Comparison of ENCODE assay signal across 11 cellular contexts in genomic region chr1:235882816-235883215, GRCh38. TPM values are rescaled to one million over a fixed set of nuclear protein-coding genes. Genes with fewer than 3 reads are reported as not detected.
DNase-seq lines count a peak whose midpoint lies in the region; ATAC-seq, FAIRE-seq and TF ChIP-seq lines count a peak whose summit lies in the region.
"Had no signal": no experiment of that assay in that cellular context is flagged by ENCODE, and none has a peak within 500 bp of the region (broad histone marks: within the 10 kb centered on the region; RNA-seq: fewer than 3 reads in every experiment).

No MANE protein-coding gene starts in this region.

- H3K9me3 ChIP-seq in HepG2 (ENCODE audit: low read length) (no peaks in the 10 kb centered on the region), thyroid gland (no peaks in the 10 kb centered on the region)

- in situ Hi-C loops in astrocyte of the cerebellum (cut with HindIII; ENCODE audit: low sequenced_read_pairs) (no loop called here), HepG2 (cut with HindIII; ENCODE audit: extremely low pct_ligation_motif_present, low pct_unique_long_range_greater_than_20kb) (no loop called here)

- H3K4me3 ChIP-seq in astrocyte of the cerebellum (ENCODE audit: low read depth, low read length), result peak overlapping the region; percentile 4
- H3K4me3 ChIP-seq in HepG2 (replicated peaks in 1 of 3; ENCODE audit: insufficient read depth in 1 of 3, low read depth in 2 of 3, low read length in 3 of 3), result no peak overlapping the region
- H3K4me3 ChIP-seq in thyroid gland (replicated peaks in 1 of 3), result no peak overlapping the region

- no peak for TF ChIP-seq EP300 in HepG2 (IDR thresholded peaks at IDR 0.05; ENCODE audit: low read depth in 2 of 2, low read length in 2 of 2)
- TF ChIP-seq EP300 in HepG2 (CRISPR knock-in tag; IDR thresholded peaks at IDR 0.05; ENCODE audit: borderline replicate concordance), result no peak

- no peak for TF ChIP-seq POLR2A in HepG2 (IDR thresholded peaks at IDR 0.05; ENCODE audit: insufficient read depth in 1 of 2, low read depth in 2 of 2, low read length in 2 of 2)
- no peak for TF ChIP-seq POLR2A in thyroid gland (IDR thresholded peaks at IDR 0.05)

- intact Hi-C loops in activated CD4-positive, alpha-beta T cell treated with anti-CD3 and anti-CD28 coated beads for 36 hours (cut with DNase I, micrococcal nuclease), result no loop called here
- intact Hi-C loops in HepG2 (cut with micrococcal nuclease; ENCODE audit: unreplicated experiment) (no loop called here), thyroid gland (cut with DNase I) (no loop called here)

- no peak for ATAC-seq in activated CD4-positive, alpha-beta T cell treated with anti-CD3 and anti-CD28 coated beads for 36 hours
- ATAC-seq in HepG2 (peak; percentile 61), GM21576 (IDR thresholded peaks at IDR 0.05; ENCODE audit: unreplicated experiment) (no peak)

- no peaks in the 10 kb centered on the region for H4K20me1 ChIP-seq in HepG2 (ENCODE audit: insufficient read depth, low read length)

- no peaks in the 10 kb centered on the region for H3K9me3 Mint-ChIP-seq in activated CD4-positive, alpha-beta T cell treated with anti-CD3 and anti-CD28 coated beads for 36 hours (ENCODE audit: low read depth)
- H3K9me3 Mint-ChIP-seq: H9 had no signal

- H3K9ac ChIP-seq in HepG2 (ENCODE audit: insufficient read depth, low read depth, low read length), result no peak overlapping the region

- no peak overlapping the region for H3K4me2 ChIP-seq in HepG2 (ENCODE audit: low read depth, low read length)

- H3K27ac ChIP-seq in HepG2 (ENCODE audit: extremely low read length, insufficient read depth, low read length) (no peak overlapping the region), thyroid gland (peak overlapping the region; percentile 37 to 58 (median 43))
- H3K27ac ChIP-seq: HL-60 had no signal

- no peak for TF ChIP-seq RAD21 in HepG2 (CRISPR knock-in tag; IDR thresholded peaks at IDR 0.05)

- peak overlapping the region; percentile 24 for H3K27ac Mint-ChIP-seq in activated CD4-positive, alpha-beta T cell treated with anti-CD3 and anti-CD28 coated beads for 36 hours
- H3K27ac Mint-ChIP-seq: H9 had no signal

- H3K27me3 Mint-ChIP-seq in activated CD4-positive, alpha-beta T cell treated with anti-CD3 and anti-CD28 coated beads for 36 hours, result no peaks in the 10 kb centered on the region

- H2AFZ ChIP-seq in HepG2 (ENCODE audit: low read length), result no peak overlapping the region

- WGBS in HepG2 (ENCODE audit: low lambda C conversion rate), result 55% methylated on average over 6 of the region's 6 CpGs
- WGBS in thyroid gland, 2 donors, result 48 to 54% methylated on average over 6 of the region's 6 CpGs

- no peaks in the 10 kb centered on the region for H3K36me3 Mint-ChIP-seq in activated CD4-positive, alpha-beta T cell treated with anti-CD3 and anti-CD28 coated beads for 36 hours (ENCODE audit: low read depth)

- TF ChIP-seq CTCF in astrocyte of the cerebellum (IDR thresholded peaks at IDR 0.05; ENCODE audit: low read depth, low read length, missing control alignments) (no peak), HepG2 (CRISPR knock-in tag; IDR thresholded peaks at IDR 0.05) (no peak), thyroid gland (IDR thresholded peaks at IDR 0.05) (no peak)

- H3K27me3 ChIP-seq in HepG2 (ENCODE audit: control insufficient read depth in 1 of 2, insufficient read depth in 2 of 2, low read length in 2 of 2) (no peaks in the 10 kb centered on the region; a peak in 1 of 5 replicates), thyroid gland (no peaks in the 10 kb centered on the region)

- no TSS peak for BruUV-seq in HepG2 (replicated peaks; lab: Mats Ljungman, UMichigan)

- DNase-seq in activated CD4-positive, alpha-beta T cell treated with anti-CD3 and anti-CD28 coated beads for 36 hours, result no peak
- DNase-seq in activated CD4-positive, alpha-beta T cell treated with anti-CD3 and anti-CD28 coated beads, Interleukin-2, amount 50 U/mL, for 48 hours, result no peak
- no peak for DNase-seq in astrocyte of the cerebellum (ENCODE audit: low read depth)
- no peak for DNase-seq in HepG2 (ENCODE audit: low spot score)
- peak in 1 of 2 donors; percentile 12 for DNase-seq in thyroid gland
- no peak for DNase-seq in NCI-H748 (lab: John Stamatoyannopoulos, UW; ENCODE audit: unreplicated experiment)
- DNase-seq in stimulated activated CD4-positive, alpha-beta T cell treated with anti-CD3 and anti-CD28 coated beads, Interleukin-15, amount 100 ng/mL, for 24 hours, result no peak
- DNase-seq: effector CD4-positive, alpha-beta T cell; H9 had no signal

- H3K4me3 Mint-ChIP-seq in activated CD4-positive, alpha-beta T cell treated with anti-CD3 and anti-CD28 coated beads for 36 hours, result peak overlapping the region; percentile 40
- H3K4me3 Mint-ChIP-seq: H9 had no signal

- H3K79me2 ChIP-seq in HepG2 (ENCODE audit: insufficient read depth, low read length), result no peaks in the 10 kb centered on the region

- POLR2A ChIA-PET in activated CD4-positive, alpha-beta T cell treated with anti-CD3 and anti-CD28 coated beads for 36 hours (lab: Charles Lee), result interaction anchor here (1.0 kb wide), 1 partner anchor 25 kb away, joined by 3 read pairs; no protein-coding TSS in a partner anchor
- POLR2A ChIA-PET in HepG2 (lab: Yijun Ruan, JAX), result no interaction called here

- peaks cover 49% of the 10 kb centered on the region for H3K4me1 Mint-ChIP-seq in activated CD4-positive, alpha-beta T cell treated with anti-CD3 and anti-CD28 coated beads for 36 hours
- H3K4me1 Mint-ChIP-seq: H9 had no signal

- no peaks in the 10 kb centered on the region for H3K36me3 ChIP-seq in HepG2 (replicated peaks in 1 of 2; ENCODE audit: control insufficient read depth in 1 of 2, insufficient read depth in 2 of 2, low read length in 2 of 2)
- H3K36me3 ChIP-seq in thyroid gland, result no peaks in the 10 kb centered on the region

- CTCF ChIA-PET in activated CD4-positive, alpha-beta T cell treated with anti-CD3 and anti-CD28 coated beads for 36 hours (lab: Charles Lee), result interaction anchor here (1.2 to 1.8 kb wide), 2 partner anchors 10 to 25 kb away, joined by 4 to 5 read pairs; no protein-coding TSS in a partner anchor
- CTCF ChIA-PET in HepG2 (lab: Yijun Ruan, JAX; ENCODE audit: low intra/inter-chr PET ratio, low total read pairs), result no interaction called here

- no peak for FAIRE-seq in HepG2 (lab: Jason Lieb, UNC)

- H3K4me1 ChIP-seq in HepG2 (ENCODE audit: insufficient read depth, low read length) (peaks cover 8% of the 10 kb centered on the region; the same call in 1 of the 2 replicates), thyroid gland (peaks cover 10 to 12% of the 10 kb centered on the region in 2 donors)

TF ChIP-seq in HepG2, 621 proteins besides CTCF, POLR2A, EP300 and RAD21 (continues in another document):
- TF ChIP-seq PBX2 (CRISPR knock-in tag; IDR thresholded peaks at IDR 0.05), result no peak
- no peak for TF ChIP-seq MXD3 (CRISPR knock-in tag; IDR thresholded peaks at IDR 0.05)
- TF ChIP-seq SPEN (CRISPR knock-in tag; IDR thresholded peaks at IDR 0.05; ENCODE audit: low read depth), result no peak
- TF ChIP-seq ZNF30 (CRISPR knock-in tag; IDR thresholded peaks at IDR 0.05), result no peak
- no peak for TF ChIP-seq U2AF1 (optimal IDR thresholded peaks at IDR 0.05; ENCODE audit: low read depth, low read length)
- TF ChIP-seq ZBTB3 (CRISPR knock-in tag; IDR thresholded peaks at IDR 0.05; ENCODE audit: borderline replicate concordance, low read depth), result no peak
- no peak for TF ChIP-seq POLR2AphosphoS2 (IDR thresholded peaks at IDR 0.05; ENCODE audit: low read depth, low read length)
- TF ChIP-seq EHMT2 (IDR thresholded peaks at IDR 0.05; ENCODE audit: borderline replicate concordance, low read depth, low read length), result no peak
- TF ChIP-seq ZNF746 (CRISPR knock-in tag; IDR thresholded peaks at IDR 0.05), result no peak
- no peak for TF ChIP-seq ZNF329 (CRISPR knock-in tag; IDR thresholded peaks at IDR 0.05; ENCODE audit: low read depth)

RNA-seq across cellular contexts. Expression of gene LYST, which starts 16.1 kb away (rescaled TPM):
- 10 to 100 TPM; 28.1 to 32.3 TPM for total RNA-seq in activated CD4-positive, alpha-beta T cell treated with anti-CD3 and anti-CD28 coated beads for 36 hours
- total RNA-seq in HepG2 (2016; rRNA removed; fragmentation: Illumina TruSeq; extraction: Trizol), result 2.5 and 2.7 TPM in 2 replicates
- 2.5 and 2.8 TPM in 2 replicates for total RNA-seq in HepG2 (2016; cell fraction: cytosol; rRNA removed; fragmentation: Illumina TruSeq; extraction: Trizol; ENCODE audit: low read depth)
- 2.8 and 3.0 TPM in 2 replicates for total RNA-seq in HepG2 (2016; cell fraction: insoluble cytoplasmic fraction; rRNA removed; fragmentation: Illumina TruSeq; extraction: Trizol)
- 1.3 and 1.6 TPM in 2 replicates for total RNA-seq in HepG2 (2016; cell fraction: membrane; rRNA removed; fragmentation: Illumina TruSeq; extraction: Trizol)
- total RNA-seq in HepG2 (2016; cell fraction: nucleus; rRNA removed; fragmentation: Illumina TruSeq; extraction: Trizol), result 5.8 and 6.4 TPM in 2 replicates
- 0.91 and 1.3 TPM in 2 replicates for polyA plus RNA-seq in HepG2 (2011; rRNA removed)
- polyA plus RNA-seq in HepG2 (2011; cell fraction: cytosol; rRNA removed), result 0.55 and 1.0 TPM in 2 replicates
- 1.5 and 1.6 TPM in 2 replicates for polyA plus RNA-seq in HepG2 (2011; cell fraction: nucleus; rRNA removed)
- 0.80 and 0.81 TPM in 2 replicates for polyA plus RNA-seq in HepG2 (2012)
- polyA plus RNA-seq in HepG2 (2016; cell fraction: cytosol; fragmentation: Illumina TruSeq; extraction: Trizol; ENCODE audit: low read depth), result 2.1 and 2.9 TPM in 2 replicates
- polyA plus RNA-seq in HepG2 (2016; cell fraction: insoluble cytoplasmic fraction; fragmentation: Illumina TruSeq; extraction: Trizol; ENCODE audit: low read depth), result 2.1 and 2.2 TPM in 2 replicates
- polyA plus RNA-seq in HepG2 (2016; cell fraction: membrane; fragmentation: Illumina TruSeq; extraction: Trizol; ENCODE audit: low read depth), result 1.7 and 1.8 TPM in 2 replicates
- 3.3 and 5.1 TPM in 2 replicates for polyA plus RNA-seq in HepG2 (2016; cell fraction: nucleus; fragmentation: Illumina TruSeq; extraction: Trizol; ENCODE audit: insufficient read depth, low read depth)
- polyA minus RNA-seq in HepG2 (2011; rRNA and poly(A)+ RNA removed; ENCODE audit: low replicate concordance), result 1.4 and 4.8 TPM in 2 replicates
- polyA minus RNA-seq in HepG2 (2011; cell fraction: cytosol; rRNA and poly(A)+ RNA removed), result 2.0 and 2.5 TPM in 2 replicates
- 7.7 and 8.7 TPM in 2 replicates for polyA minus RNA-seq in HepG2 (2011; cell fraction: nucleus; rRNA and poly(A)+ RNA removed)
- 10 to 100 TPM; 46.8 to 68.4 (median 47.8) TPM for total RNA-seq in thyroid gland
